In genomic region chr1:2499260-2499659, GRCh38 we compare ENCODE assay signal across 15 cellular contexts. TPM values are rescaled to one million over a fixed set of nuclear protein-coding genes. Genes with fewer than 3 reads are reported as not detected.
DNase-seq lines count a peak whose midpoint lies in the region; ATAC-seq and TF ChIP-seq lines count a peak whose summit lies in the region.
"Had no signal": no experiment of that assay in that cellular context is flagged by ENCODE, and none has a peak within 500 bp of the region (broad histone marks: within the 10 kb centered on the region; RNA-seq: fewer than 3 reads in every experiment).

No MANE protein-coding gene starts in this region.

- H3K9me3 Mint-ChIP-seq in activated CD4-positive, alpha-beta memory T cell treated with anti-CD3 and anti-CD28 coated beads, Interleukin-2, amount 10 ng/mL, durations not matched to agents 7 days and 5 days, result no peaks in the 10 kb centered on the region
- no peaks in the 10 kb centered on the region for H3K9me3 Mint-ChIP-seq in activated CD4-positive, alpha-beta memory T cell treated with anti-CD3 and anti-CD28 coated beads for 36 hours
- no peaks in the 10 kb centered on the region for H3K9me3 Mint-ChIP-seq in activated CD8-positive, alpha-beta T cell treated with anti-CD3 and anti-CD28 coated beads for 36 hours
- H3K9me3 Mint-ChIP-seq in naive thymus-derived CD8-positive, alpha-beta T cell, result no peaks in the 10 kb centered on the region

- H3K36me3 ChIP-seq in HEK293 (ENCODE audit: control insufficient read depth in 2 of 2, insufficient read depth in 1 of 2, low read length in 2 of 2) (no peaks in the 10 kb centered on the region), body of pancreas (replicated peaks in 1 of 2; ENCODE audit: insufficient read depth in 1 of 2, low read depth in 2 of 2) (no peaks in the 10 kb centered on the region)
- H3K36me3 ChIP-seq: HAP-1 had no signal

- H3K9me3 ChIP-seq in HEK293 (ENCODE audit: control insufficient read depth, insufficient read depth, low read depth, low read length) (no peaks in the 10 kb centered on the region), body of pancreas (no peaks in the 10 kb centered on the region)
- H3K9me3 ChIP-seq: HAP-1 had no signal

- H3K4me3 Mint-ChIP-seq in activated CD4-positive, alpha-beta memory T cell treated with anti-CD3 and anti-CD28 coated beads, Interleukin-2, amount 10 ng/mL, durations not matched to agents 7 days and 5 days, result no peak overlapping the region
- no peak overlapping the region for H3K4me3 Mint-ChIP-seq in activated CD4-positive, alpha-beta memory T cell treated with anti-CD3 and anti-CD28 coated beads for 36 hours
- H3K4me3 Mint-ChIP-seq in activated CD8-positive, alpha-beta T cell treated with anti-CD3 and anti-CD28 coated beads for 36 hours, result no peak overlapping the region
- H3K4me3 Mint-ChIP-seq in naive thymus-derived CD8-positive, alpha-beta T cell, result peak overlapping the region in 7 of 10 donors; percentile 22 to 64 (median 31)

- peaks cover 26% of the 10 kb centered on the region for H3K4me1 Mint-ChIP-seq in activated CD4-positive, alpha-beta memory T cell treated with anti-CD3 and anti-CD28 coated beads, Interleukin-2, amount 10 ng/mL, durations not matched to agents 7 days and 5 days
- H3K4me1 Mint-ChIP-seq in activated CD4-positive, alpha-beta memory T cell treated with anti-CD3 and anti-CD28 coated beads for 36 hours (ENCODE audit: low read depth), result peaks cover 18% of the 10 kb centered on the region
- peaks cover 32% of the 10 kb centered on the region for H3K4me1 Mint-ChIP-seq in activated CD8-positive, alpha-beta T cell treated with anti-CD3 and anti-CD28 coated beads for 36 hours (ENCODE audit: low read depth)
- H3K4me1 Mint-ChIP-seq in naive thymus-derived CD8-positive, alpha-beta T cell, result peaks cover 10 to 51% (median 39%) of the 10 kb centered on the region in 4 donors

- H3K4me1 ChIP-seq in HEK293 (ENCODE audit: control insufficient read depth, insufficient read depth, low read length) (no peaks in the 10 kb centered on the region; the same call in 1 of the 2 replicates), body of pancreas (no peaks in the 10 kb centered on the region)
- H3K4me1 ChIP-seq: HAP-1 had no signal

- CTCF ChIA-PET in activated CD4-positive, alpha-beta memory T cell treated with anti-CD3 and anti-CD28 coated beads, Interleukin-2, amount 10 ng/mL, durations not matched to agents 7 days and 5 days (lab: Charles Lee), result no interaction called here
- CTCF ChIA-PET in activated CD4-positive, alpha-beta memory T cell treated with anti-CD3 and anti-CD28 coated beads for 36 hours (lab: Charles Lee), result no interaction called here
- CTCF ChIA-PET in HEK293 (lab: Yijun Ruan, JAX), result no interaction called here
- CTCF ChIA-PET in activated CD8-positive, alpha-beta T cell treated with anti-CD3 and anti-CD28 coated beads for 36 hours (lab: Charles Lee), result no interaction called here

- TF ChIP-seq CTCF in HEK293 (tag by site-specific recombination; IDR thresholded peaks at IDR 0.05) (no peak), body of pancreas (IDR thresholded peaks at IDR 0.05) (no peak)
- no peak for TF ChIP-seq CTCF in activated CD8-positive, alpha-beta T cell treated with anti-CD3 and anti-CD28 coated beads for 36 hours (IDR thresholded peaks at IDR 0.05)

- H3K27ac ChIP-seq in HEK293 (ENCODE audit: extremely low read depth, low read depth, low read length), result no peak overlapping the region
- H3K27ac ChIP-seq in body of pancreas, result no peak overlapping the region
- H3K27ac ChIP-seq: HL-60 had no signal

- TF ChIP-seq POLR2A in body of pancreas (IDR thresholded peaks at IDR 0.05), result no peak

- peaks cover 0 to under 1% of the 10 kb centered on the region in 2 donors for H3K27me3 ChIP-seq in body of pancreas

- POLR2A ChIA-PET in activated CD4-positive, alpha-beta memory T cell treated with anti-CD3 and anti-CD28 coated beads, Interleukin-2, amount 10 ng/mL, durations not matched to agents 7 days and 5 days (lab: Charles Lee), result interaction anchor here (0.7 to 4.2 kb wide), 5 partner anchors 10 to 57 kb away, joined by 3 to 13 read pairs (median 6); partner anchors contain the start of genes PANK4 and TNFRSF14
- POLR2A ChIA-PET in activated CD4-positive, alpha-beta memory T cell treated with anti-CD3 and anti-CD28 coated beads for 36 hours (lab: Charles Lee), result interaction anchor here (1.2 kb wide), 1 partner anchor 49 kb away, joined by 4 read pairs; no protein-coding TSS in a partner anchor
- POLR2A ChIA-PET in HEK293 (lab: Yijun Ruan, JAX), result no interaction called here
- POLR2A ChIA-PET in activated CD8-positive, alpha-beta T cell treated with anti-CD3 and anti-CD28 coated beads for 36 hours (lab: Charles Lee), result no interaction called here
- POLR2A ChIA-PET in naive thymus-derived CD8-positive, alpha-beta T cell (lab: Charles Lee), result interaction anchor here (1.2 to 2.5 kb wide), 4 partner anchors 26 to 84 kb away, joined by 4 to 23 read pairs (median 8); partner anchors contain the start of genes HES5 and PANK4

- H3K27me3 Mint-ChIP-seq in activated CD4-positive, alpha-beta memory T cell treated with anti-CD3 and anti-CD28 coated beads, Interleukin-2, amount 10 ng/mL, durations not matched to agents 7 days and 5 days, result no peaks in the 10 kb centered on the region
- no peaks in the 10 kb centered on the region for H3K27me3 Mint-ChIP-seq in activated CD4-positive, alpha-beta memory T cell treated with anti-CD3 and anti-CD28 coated beads for 36 hours
- H3K27me3 Mint-ChIP-seq in activated CD8-positive, alpha-beta T cell treated with anti-CD3 and anti-CD28 coated beads for 36 hours, result no peaks in the 10 kb centered on the region
- no peaks in the 10 kb centered on the region for H3K27me3 Mint-ChIP-seq in naive thymus-derived CD8-positive, alpha-beta T cell

- H3K27ac Mint-ChIP-seq in activated CD4-positive, alpha-beta memory T cell treated with anti-CD3 and anti-CD28 coated beads, Interleukin-2, amount 10 ng/mL, durations not matched to agents 7 days and 5 days, result peak overlapping the region; percentile 49
- no peak overlapping the region for H3K27ac Mint-ChIP-seq in activated CD4-positive, alpha-beta memory T cell treated with anti-CD3 and anti-CD28 coated beads for 36 hours
- peak overlapping the region; percentile 76 for H3K27ac Mint-ChIP-seq in activated CD8-positive, alpha-beta T cell treated with anti-CD3 and anti-CD28 coated beads for 36 hours
- H3K27ac Mint-ChIP-seq in naive thymus-derived CD8-positive, alpha-beta T cell, result peak overlapping the region in 4 of 10 donors; percentile 8 to 49 (median 33)

- peak; percentile 11 for ATAC-seq in activated CD8-positive, alpha-beta T cell treated with anti-CD3 and anti-CD28 coated beads for 36 hours
- ATAC-seq in naive thymus-derived CD8-positive, alpha-beta T cell, result no peak
- no peak for ATAC-seq in body of pancreas

- intact Hi-C loops in activated CD4-positive, alpha-beta memory T cell treated with anti-CD3 and anti-CD28 coated beads for 36 hours (cut with micrococcal nuclease), result no loop called here
- intact Hi-C loops in activated CD8-positive, alpha-beta T cell treated with anti-CD3 and anti-CD28 coated beads for 36 hours (cut with micrococcal nuclease), result no loop called here
- intact Hi-C loops in body of pancreas (cut with DNase I), result no loop called here

- H3K4me3 ChIP-seq in HEK293 (ENCODE audit: low read depth, low read length) (no peak overlapping the region), body of pancreas (no peak overlapping the region)
- H3K4me3 ChIP-seq: HAP-1 had no signal

- 53% methylated on average over 4 of the region's 4 CpGs; no CpG with 5 or more reads in 1 of the 2 donors for WGBS in body of pancreas, 2 donors

- H3K36me3 Mint-ChIP-seq in activated CD4-positive, alpha-beta memory T cell treated with anti-CD3 and anti-CD28 coated beads, Interleukin-2, amount 10 ng/mL, durations not matched to agents 7 days and 5 days (ENCODE audit: low read depth), result no peaks in the 10 kb centered on the region
- H3K36me3 Mint-ChIP-seq in activated CD4-positive, alpha-beta memory T cell treated with anti-CD3 and anti-CD28 coated beads for 36 hours, result no peaks in the 10 kb centered on the region
- H3K36me3 Mint-ChIP-seq in activated CD8-positive, alpha-beta T cell treated with anti-CD3 and anti-CD28 coated beads for 36 hours (ENCODE audit: low read depth), result no peaks in the 10 kb centered on the region
- no peaks in the 10 kb centered on the region for H3K36me3 Mint-ChIP-seq in naive thymus-derived CD8-positive, alpha-beta T cell

- DNase-seq in activated CD4-positive, alpha-beta memory T cell treated with anti-CD3 and anti-CD28 coated beads, Interleukin-2, amount 10 ng/mL, durations not matched to agents 7 days and 5 days, result no peak
- no peak for DNase-seq in activated CD4-positive, alpha-beta memory T cell treated with anti-CD3 and anti-CD28 coated beads for 36 hours
- DNase-seq in activated CD8-positive, alpha-beta T cell treated with anti-CD3 and anti-CD28 coated beads for 36 hours, result no peak
- no peak for DNase-seq in naive thymus-derived CD8-positive, alpha-beta T cell
- DNase-seq in 8988T (no peak), body of pancreas (no peak), COLO668 (lab: John Stamatoyannopoulos, UW; ENCODE audit: unreplicated experiment) (no peak)
- DNase-seq: NCI-H1417 treated with DMSO at 0.1 percent for 48 hours, NCI-H2029, NCI-H446 treated with DMSO at 0.1 percent for 48 hours, NCI-H748 treated with DMSO at 0.1 percent for 48 hours had no signal

RNA-seq across cellular contexts. Expression of gene PLCH2, which starts 23.2 kb away (rescaled TPM):
- total RNA-seq in activated CD4-positive, alpha-beta memory T cell treated with anti-CD3 and anti-CD28 coated beads, Interleukin-2, amount 10 ng/mL, durations not matched to agents 7 days and 5 days, result 10 to 100 TPM; 32.7 to 33.8 TPM
- total RNA-seq in activated CD4-positive, alpha-beta memory T cell treated with anti-CD3 and anti-CD28 coated beads for 36 hours, result 10 to 100 TPM in 1 of 2 experiments, 1 to 10 TPM in 1; 8.9 to 10.3 TPM
- total RNA-seq in activated CD8-positive, alpha-beta T cell treated with anti-CD3 and anti-CD28 coated beads for 36 hours, result 1 to 10 TPM; 2.9 to 6.0 TPM
- total RNA-seq in naive thymus-derived CD8-positive, alpha-beta T cell, result 10 to 100 TPM; 14.8 to 16.4 TPM
- under 1 TPM; 0.37 to 0.52 (median 0.37) TPM for polyA plus RNA-seq in naive thymus-derived CD8-positive, alpha-beta T cell
- total RNA-seq in body of pancreas, result 10 to 100 TPM in 1 of 2 donors, 1 to 10 TPM in 1; 5.7 to 27.4 TPM
- total RNA-seq: SK-MEL-5 had no signal

RNA-seq across cellular contexts. Expression of gene PANK4, which starts 27.1 kb away (rescaled TPM):
- 10 to 100 TPM; 71.7 to 72.6 TPM for total RNA-seq in activated CD4-positive, alpha-beta memory T cell treated with anti-CD3 and anti-CD28 coated beads, Interleukin-2, amount 10 ng/mL, durations not matched to agents 7 days and 5 days
- total RNA-seq in activated CD4-positive, alpha-beta memory T cell treated with anti-CD3 and anti-CD28 coated beads for 36 hours, result 10 to 100 TPM; 42.6 to 45.1 TPM
- total RNA-seq in activated CD8-positive, alpha-beta T cell treated with anti-CD3 and anti-CD28 coated beads for 36 hours, result 10 to 100 TPM; 39.0 to 40.6 TPM
- total RNA-seq in naive thymus-derived CD8-positive, alpha-beta T cell, result 100 to 1,000 TPM; 149 to 155 TPM
- polyA plus RNA-seq in naive thymus-derived CD8-positive, alpha-beta T cell, result 10 to 100 TPM in 2 of 3 donors, 1 to 10 TPM in 1; 9.0 to 31.7 (median 13.4) TPM
- 10 to 100 TPM; 13.7 to 31.3 TPM for total RNA-seq in body of pancreas

RNA-seq across cellular contexts. Expression of gene HES5, which starts 30.8 kb away (rescaled TPM):
- total RNA-seq in activated CD4-positive, alpha-beta memory T cell treated with anti-CD3 and anti-CD28 coated beads, Interleukin-2, amount 10 ng/mL, durations not matched to agents 7 days and 5 days, result not detected
- total RNA-seq in activated CD4-positive, alpha-beta memory T cell treated with anti-CD3 and anti-CD28 coated beads for 36 hours, result under 1 TPM in 1 of 2 experiments, not detected in 1; 0.17 TPM
- not detected for total RNA-seq in activated CD8-positive, alpha-beta T cell treated with anti-CD3 and anti-CD28 coated beads for 36 hours
- total RNA-seq in naive thymus-derived CD8-positive, alpha-beta T cell, result under 1 TPM in 1 of 2 experiments, not detected in 1; 0.30 TPM
- polyA plus RNA-seq in naive thymus-derived CD8-positive, alpha-beta T cell, result not detected
- not detected for total RNA-seq in body of pancreas
- total RNA-seq: SK-MEL-5 had no signal

RNA-seq across cellular contexts. Expression of gene TNFRSF14, which starts 56.9 kb away (rescaled TPM):
- 100 to 1,000 TPM; 171 to 173 TPM for total RNA-seq in activated CD4-positive, alpha-beta memory T cell treated with anti-CD3 and anti-CD28 coated beads, Interleukin-2, amount 10 ng/mL, durations not matched to agents 7 days and 5 days
- total RNA-seq in activated CD4-positive, alpha-beta memory T cell treated with anti-CD3 and anti-CD28 coated beads for 36 hours, result 100 to 1,000 TPM; 145 to 152 TPM
- total RNA-seq in activated CD8-positive, alpha-beta T cell treated with anti-CD3 and anti-CD28 coated beads for 36 hours, result 100 to 1,000 TPM; 134 to 140 TPM
- total RNA-seq in naive thymus-derived CD8-positive, alpha-beta T cell, result 100 to 1,000 TPM; 187 to 190 TPM
- 10 to 100 TPM; 45.8 to 61.6 (median 48.9) TPM for polyA plus RNA-seq in naive thymus-derived CD8-positive, alpha-beta T cell
- 10 to 100 TPM; 25.9 to 58.3 TPM for total RNA-seq in body of pancreas

Comparison
In these comparisons a context has a peak if more than half of its experiments do, and no peak if none do; other contexts are left out.
1. H3K4me3 Mint-ChIP-seq: peak in naive thymus-derived CD8-positive, alpha-beta T cell (7 of 10); none in activated CD4-positive, alpha-beta memory T cell treated with anti-CD3 and anti-CD28 coated beads, Interleukin-2, amount 10 ng/mL, durations not matched to agents 7 days and 5 days (single experiment), activated CD4-positive, alpha-beta memory T cell treated with anti-CD3 and anti-CD28 coated beads for 36 hours (single experiment) and activated CD8-positive, alpha-beta T cell treated with anti-CD3 and anti-CD28 coated beads for 36 hours (single experiment).
2. POLR2A ChIA-PET loops: an anchor here in activated CD4-positive, alpha-beta memory T cell treated with anti-CD3 and anti-CD28 coated beads, Interleukin-2, amount 10 ng/mL, durations not matched to agents 7 days and 5 days (0.7 to 4.2 kb wide), activated CD4-positive, alpha-beta memory T cell treated with anti-CD3 and anti-CD28 coated beads for 36 hours (1.2 kb wide) and naive thymus-derived CD8-positive, alpha-beta T cell (1.2 to 2.5 kb wide); none called in HEK293 and activated CD8-positive, alpha-beta T cell treated with anti-CD3 and anti-CD28 coated beads for 36 hours.